In the genomic region with DNA sequence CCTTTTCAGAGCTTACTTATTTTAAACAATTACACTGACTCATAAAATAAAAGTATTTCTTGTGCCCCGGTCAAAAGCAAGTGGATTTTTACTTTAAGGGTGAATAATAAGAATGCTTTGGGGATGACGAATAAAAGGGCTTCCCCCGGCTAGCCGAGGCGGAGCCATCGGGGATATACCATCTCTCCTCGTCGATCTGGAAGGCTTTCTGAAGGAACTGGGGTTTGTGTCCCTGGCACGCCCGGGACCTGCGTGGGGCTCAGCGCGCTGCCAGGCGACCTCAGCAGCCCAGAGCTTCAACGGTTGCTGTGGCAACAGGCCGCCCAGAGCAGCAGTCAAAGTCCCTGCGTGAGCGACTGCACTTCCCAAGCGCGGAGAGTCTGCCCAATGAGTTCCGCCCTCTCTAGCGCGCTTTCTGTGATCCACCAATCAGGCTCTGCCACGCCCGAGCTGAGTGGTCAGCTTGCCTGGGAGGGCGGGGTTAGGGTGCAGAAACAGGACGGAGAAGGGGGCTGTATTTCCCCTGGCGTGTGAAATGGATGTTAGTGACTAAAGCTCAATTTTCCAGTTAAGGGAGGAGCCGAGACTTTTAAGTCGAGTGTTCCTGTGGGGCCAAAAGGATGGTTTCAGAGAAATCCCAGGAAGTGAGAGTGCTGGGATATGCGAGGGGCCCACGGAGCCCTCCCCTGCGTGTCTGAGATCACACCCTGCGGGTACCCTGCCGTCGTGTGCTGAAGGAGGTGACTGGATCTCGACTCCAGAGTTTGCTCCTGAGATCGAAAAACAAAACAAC, we compare ENCODE assay signal across 1 cellular context.
TF ChIP-seq lines count a peak whose summit lies in the region.

No MANE protein-coding gene starts in this region.

TF ChIP-seq in K562, 482 proteins besides CTCF, POLR2A, EP300 and RAD21 (continued from another document and continues in another):
- TF ChIP-seq ZSCAN32 (CRISPR knock-in tag; IDR thresholded peaks at IDR 0.05) (no peak), C11orf30 (IDR thresholded peaks at IDR 0.05; ENCODE audit: low read depth) (no peak), IFI16 (CRISPR knock-in tag; IDR thresholded peaks at IDR 0.05) (no peak), MTA1 (IDR thresholded peaks at IDR 0.05; ENCODE audit: borderline replicate concordance) (0 out of 2 replicates have a peak, but pooled peaks have one; percentile 37), ZNF197 (CRISPR knock-in tag; IDR thresholded peaks at IDR 0.05; ENCODE audit: low read depth) (no peak), TSC22D4 (tag; IDR thresholded peaks at IDR 0.05) (no peak), ZNF395 (CRISPR knock-in tag; IDR thresholded peaks at IDR 0.05) (no peak), ZNF143 (CRISPR knock-in tag; IDR thresholded peaks at IDR 0.05) (no peak), ZNF785 (CRISPR knock-in tag; IDR thresholded peaks at IDR 0.05) (no peak), TCF3 (CRISPR knock-in tag; IDR thresholded peaks at IDR 0.05) (no peak), KAT8 (IDR thresholded peaks at IDR 0.05; ENCODE audit: low read depth) (no peak), SMARCB1 (IDR thresholded peaks at IDR 0.05; ENCODE audit: insufficient read length, low read depth) (no peak), ZNF79 (CRISPR knock-in tag; IDR thresholded peaks at IDR 0.05; ENCODE audit: low read depth) (no peak), TBP (optimal IDR thresholded peaks at IDR 0.05; ENCODE audit: low read depth, low read length) (no peak), ZNF347 (CRISPR knock-in tag; IDR thresholded peaks at IDR 0.05; ENCODE audit: low read depth) (no peak), EHMT2 (IDR thresholded peaks at IDR 0.05) (no peak), RNF2 (IDR thresholded peaks at IDR 0.05) (no peak), ZNF124 (CRISPR knock-in tag; IDR thresholded peaks at IDR 0.05) (no peak), MAFK (IDR thresholded peaks at IDR 0.05; ENCODE audit: low read length) (no peak), ZSCAN29 (IDR thresholded peaks at IDR 0.05) (no peak), HIVEP1 (CRISPR knock-in tag; IDR thresholded peaks at IDR 0.05) (no peak), CBX8 (IDR thresholded peaks at IDR 0.05; ENCODE audit: borderline replicate concordance, extremely low read depth, low read depth, low read length, poor library complexity, severe bottlenecking) (no peak), HOXB6 (CRISPR knock-in tag; IDR thresholded peaks at IDR 0.05; ENCODE audit: borderline replicate concordance) (no peak), GABPB1 (CRISPR knock-in tag; IDR thresholded peaks at IDR 0.05) (peak; percentile 54; the same call in 1 of the 2 replicates), ZNF778 (CRISPR knock-in tag; IDR thresholded peaks at IDR 0.05) (no peak), ZNF655 (CRISPR knock-in tag; IDR thresholded peaks at IDR 0.05) (no peak), ZNF639 (CRISPR knock-in tag; conservative IDR thresholded peaks at IDR 0.05 in 1 of 2, IDR thresholded peaks at IDR 0.05 in 1 of 2) (no peak), NFRKB (IDR thresholded peaks at IDR 0.05; ENCODE audit: low read depth) (peak; percentile 56; the same call in 1 of the 2 replicates), ZMIZ1 (IDR thresholded peaks at IDR 0.05; ENCODE audit: low read depth in 2 of 2, low read length in 2 of 2) (no peak), ARHGAP35 (IDR thresholded peaks at IDR 0.05; ENCODE audit: partially characterized antibody) (no peak), SPI1 (IDR thresholded peaks at IDR 0.05; ENCODE audit: borderline replicate concordance, low read depth, low read length) (peak; percentile 87)
- TF ChIP-seq, protein P1, sequence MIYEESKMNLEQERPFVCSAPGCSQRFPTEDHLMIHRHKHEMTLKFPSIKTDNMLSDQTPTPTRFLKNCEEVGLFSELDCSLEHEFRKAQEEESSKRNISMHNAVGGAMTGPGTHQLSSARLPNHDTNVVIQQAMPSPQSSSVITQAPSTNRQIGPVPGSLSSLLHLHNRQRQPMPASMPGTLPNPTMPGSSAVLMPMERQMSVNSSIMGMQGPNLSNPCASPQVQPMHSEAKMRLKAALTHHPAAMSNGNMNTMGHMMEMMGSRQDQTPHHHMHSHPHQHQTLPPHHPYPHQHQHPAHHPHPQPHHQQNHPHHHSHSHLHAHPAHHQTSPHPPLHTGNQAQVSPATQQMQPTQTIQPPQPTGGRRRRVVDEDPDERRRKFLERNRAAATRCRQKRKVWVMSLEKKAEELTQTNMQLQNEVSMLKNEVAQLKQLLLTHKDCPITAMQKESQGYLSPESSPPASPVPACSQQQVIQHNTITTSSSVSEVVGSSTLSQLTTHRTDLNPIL (CRISPR knock-in tag; IDR thresholded peaks at IDR 0.05) = no peak
- TF ChIP-seq, protein P2, sequence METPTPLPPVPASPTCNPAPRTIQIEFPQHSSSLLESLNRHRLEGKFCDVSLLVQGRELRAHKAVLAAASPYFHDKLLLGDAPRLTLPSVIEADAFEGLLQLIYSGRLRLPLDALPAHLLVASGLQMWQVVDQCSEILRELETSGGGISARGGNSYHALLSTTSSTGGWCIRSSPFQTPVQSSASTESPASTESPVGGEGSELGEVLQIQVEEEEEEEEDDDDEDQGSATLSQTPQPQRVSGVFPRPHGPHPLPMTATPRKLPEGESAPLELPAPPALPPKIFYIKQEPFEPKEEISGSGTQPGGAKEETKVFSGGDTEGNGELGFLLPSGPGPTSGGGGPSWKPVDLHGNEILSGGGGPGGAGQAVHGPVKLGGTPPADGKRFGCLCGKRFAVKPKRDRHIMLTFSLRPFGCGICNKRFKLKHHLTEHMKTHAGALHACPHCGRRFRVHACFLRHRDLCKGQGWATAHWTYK (CRISPR knock-in tag; IDR thresholded peaks at IDR 0.05) = no peak
- TF ChIP-seq, protein P3, sequence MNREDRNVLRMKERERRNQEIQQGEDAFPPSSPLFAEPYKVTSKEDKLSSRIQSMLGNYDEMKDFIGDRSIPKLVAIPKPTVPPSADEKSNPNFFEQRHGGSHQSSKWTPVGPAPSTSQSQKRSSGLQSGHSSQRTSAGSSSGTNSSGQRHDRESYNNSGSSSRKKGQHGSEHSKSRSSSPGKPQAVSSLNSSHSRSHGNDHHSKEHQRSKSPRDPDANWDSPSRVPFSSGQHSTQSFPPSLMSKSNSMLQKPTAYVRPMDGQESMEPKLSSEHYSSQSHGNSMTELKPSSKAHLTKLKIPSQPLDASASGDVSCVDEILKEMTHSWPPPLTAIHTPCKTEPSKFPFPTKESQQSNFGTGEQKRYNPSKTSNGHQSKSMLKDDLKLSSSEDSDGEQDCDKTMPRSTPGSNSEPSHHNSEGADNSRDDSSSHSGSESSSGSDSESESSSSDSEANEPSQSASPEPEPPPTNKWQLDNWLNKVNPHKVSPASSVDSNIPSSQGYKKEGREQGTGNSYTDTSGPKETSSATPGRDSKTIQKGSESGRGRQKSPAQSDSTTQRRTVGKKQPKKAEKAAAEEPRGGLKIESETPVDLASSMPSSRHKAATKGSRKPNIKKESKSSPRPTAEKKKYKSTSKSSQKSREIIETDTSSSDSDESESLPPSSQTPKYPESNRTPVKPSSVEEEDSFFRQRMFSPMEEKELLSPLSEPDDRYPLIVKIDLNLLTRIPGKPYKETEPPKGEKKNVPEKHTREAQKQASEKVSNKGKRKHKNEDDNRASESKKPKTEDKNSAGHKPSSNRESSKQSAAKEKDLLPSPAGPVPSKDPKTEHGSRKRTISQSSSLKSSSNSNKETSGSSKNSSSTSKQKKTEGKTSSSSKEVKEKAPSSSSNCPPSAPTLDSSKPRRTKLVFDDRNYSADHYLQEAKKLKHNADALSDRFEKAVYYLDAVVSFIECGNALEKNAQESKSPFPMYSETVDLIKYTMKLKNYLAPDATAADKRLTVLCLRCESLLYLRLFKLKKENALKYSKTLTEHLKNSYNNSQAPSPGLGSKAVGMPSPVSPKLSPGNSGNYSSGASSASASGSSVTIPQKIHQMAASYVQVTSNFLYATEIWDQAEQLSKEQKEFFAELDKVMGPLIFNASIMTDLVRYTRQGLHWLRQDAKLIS (CRISPR knock-in tag; IDR thresholded peaks at IDR 0.05) = no peak
- TF ChIP-seq, protein P4, sequence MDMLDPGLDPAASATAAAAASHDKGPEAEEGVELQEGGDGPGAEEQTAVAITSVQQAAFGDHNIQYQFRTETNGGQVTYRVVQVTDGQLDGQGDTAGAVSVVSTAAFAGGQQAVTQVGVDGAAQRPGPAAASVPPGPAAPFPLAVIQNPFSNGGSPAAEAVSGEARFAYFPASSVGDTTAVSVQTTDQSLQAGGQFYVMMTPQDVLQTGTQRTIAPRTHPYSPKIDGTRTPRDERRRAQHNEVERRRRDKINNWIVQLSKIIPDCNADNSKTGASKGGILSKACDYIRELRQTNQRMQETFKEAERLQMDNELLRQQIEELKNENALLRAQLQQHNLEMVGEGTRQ (CRISPR knock-in tag; IDR thresholded peaks at IDR 0.05) = no peak
- TF ChIP-seq, protein P5, sequence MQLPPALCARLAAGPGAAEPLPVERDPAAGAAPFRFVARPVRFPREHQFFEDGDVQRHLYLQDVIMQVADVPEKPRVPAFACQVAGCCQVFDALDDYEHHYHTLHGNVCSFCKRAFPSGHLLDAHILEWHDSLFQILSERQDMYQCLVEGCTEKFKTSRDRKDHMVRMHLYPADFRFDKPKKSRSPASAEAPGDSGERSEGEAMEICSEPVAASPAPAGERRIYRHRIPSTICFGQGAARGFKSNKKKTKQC (CRISPR knock-in tag; IDR thresholded peaks at IDR 0.05) = no peak; the same call in 1 of the 2 replicates
- TF ChIP-seq, protein P6, sequence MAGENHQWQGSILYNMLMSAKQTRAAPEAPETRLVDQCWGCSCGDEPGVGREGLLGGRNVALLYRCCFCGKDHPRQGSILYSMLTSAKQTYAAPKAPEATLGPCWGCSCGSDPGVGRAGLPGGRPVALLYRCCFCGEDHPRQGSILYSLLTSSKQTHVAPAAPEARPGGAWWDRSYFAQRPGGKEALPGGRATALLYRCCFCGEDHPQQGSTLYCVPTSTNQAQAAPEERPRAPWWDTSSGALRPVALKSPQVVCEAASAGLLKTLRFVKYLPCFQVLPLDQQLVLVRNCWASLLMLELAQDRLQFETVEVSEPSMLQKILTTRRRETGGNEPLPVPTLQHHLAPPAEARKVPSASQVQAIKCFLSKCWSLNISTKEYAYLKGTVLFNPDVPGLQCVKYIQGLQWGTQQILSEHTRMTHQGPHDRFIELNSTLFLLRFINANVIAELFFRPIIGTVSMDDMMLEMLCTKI (IDR thresholded peaks at IDR 0.05; ENCODE audit: partially characterized antibody) = no peak
- TF ChIP-seq, protein P7, sequence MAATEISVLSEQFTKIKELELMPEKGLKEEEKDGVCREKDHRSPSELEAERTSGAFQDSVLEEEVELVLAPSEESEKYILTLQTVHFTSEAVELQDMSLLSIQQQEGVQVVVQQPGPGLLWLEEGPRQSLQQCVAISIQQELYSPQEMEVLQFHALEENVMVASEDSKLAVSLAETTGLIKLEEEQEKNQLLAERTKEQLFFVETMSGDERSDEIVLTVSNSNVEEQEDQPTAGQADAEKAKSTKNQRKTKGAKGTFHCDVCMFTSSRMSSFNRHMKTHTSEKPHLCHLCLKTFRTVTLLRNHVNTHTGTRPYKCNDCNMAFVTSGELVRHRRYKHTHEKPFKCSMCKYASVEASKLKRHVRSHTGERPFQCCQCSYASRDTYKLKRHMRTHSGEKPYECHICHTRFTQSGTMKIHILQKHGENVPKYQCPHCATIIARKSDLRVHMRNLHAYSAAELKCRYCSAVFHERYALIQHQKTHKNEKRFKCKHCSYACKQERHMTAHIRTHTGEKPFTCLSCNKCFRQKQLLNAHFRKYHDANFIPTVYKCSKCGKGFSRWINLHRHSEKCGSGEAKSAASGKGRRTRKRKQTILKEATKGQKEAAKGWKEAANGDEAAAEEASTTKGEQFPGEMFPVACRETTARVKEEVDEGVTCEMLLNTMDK (IDR thresholded peaks at IDR 0.05; ENCODE audit: borderline replicate concordance, insufficient read depth, low read depth, low read length, poor library complexity, severe bottlenecking) = no peak
